Comparison of ENCODE assay signal across 23 cellular contexts in genomic region chr2:45761660-45762059, GRCh38.
"Had no signal": no experiment of that assay in that cellular context is flagged by ENCODE, and none has a peak within 500 bp of the region (broad histone marks: within the 10 kb centered on the region; RNA-seq: fewer than 3 reads in every experiment).

No MANE protein-coding gene starts in this region.

- H3K36me3 ChIP-seq: gastroesophageal sphincter, ovary, right lobe of liver, thoracic aorta, uterus had no signal

- FAIRE-seq: astrocyte, endothelial cell of umbilical vein had no signal

- DNase-seq: activated CD4-positive, alpha-beta memory T cell treated with anti-CD3 and anti-CD28 coated beads, Interleukin-2, amount 10 ng/mL, durations not matched to agents 7 days and 5 days; activated CD4-positive, alpha-beta T cell treated with anti-CD3 and anti-CD28 coated beads for 1 hour; activated CD4-positive, alpha-beta T cell treated with anti-CD3 and anti-CD28 coated beads, Interleukin-2, amount 10 ng/mL, durations not matched to agents 7 days and 5 days; activated CD8-positive, alpha-beta memory T cell treated with anti-CD3 and anti-CD28 coated beads, Interleukin-2, amount 50 U/mL, for 48 hours; activated gamma-delta T cell; activated naive CD4-positive, alpha-beta T cell treated with anti-CD3 and anti-CD28 coated beads, Interleukin-2, amount 50 U/mL, for 16 hours; activated T-cell treated with anti-CD3 and anti-CD28 coated beads, Interleukin-2, amount 50 U/mL, for 24 hours; amniotic stem cell; caudate nucleus; head of caudate nucleus; hippocampal formation; immature natural killer cell; ovary; right lobe of liver; stimulated activated CD4-positive, alpha-beta T cell treated with anti-CD3 and anti-CD28 coated beads, Interleukin-2, amount 100 ng/mL, for 48 hours; stimulated activated naive CD4-positive, alpha-beta T cell treated with Interleukin-2 at 50 U/mL for 16 hours; T-helper 2 cell; trophoblast cell; uterus had no signal

- H3K27me3 ChIP-seq: gastroesophageal sphincter, ovary, right lobe of liver, uterus had no signal

- H3K4me3 ChIP-seq: gastroesophageal sphincter, ovary, right lobe of liver, thoracic aorta, uterus had no signal

- H3K9me3 ChIP-seq: gastroesophageal sphincter, ovary, right lobe of liver, thoracic aorta, uterus had no signal

- H3K27ac ChIP-seq: gastroesophageal sphincter, ovary, right lobe of liver, thoracic aorta, uterus had no signal
